In the genomic region with DNA sequence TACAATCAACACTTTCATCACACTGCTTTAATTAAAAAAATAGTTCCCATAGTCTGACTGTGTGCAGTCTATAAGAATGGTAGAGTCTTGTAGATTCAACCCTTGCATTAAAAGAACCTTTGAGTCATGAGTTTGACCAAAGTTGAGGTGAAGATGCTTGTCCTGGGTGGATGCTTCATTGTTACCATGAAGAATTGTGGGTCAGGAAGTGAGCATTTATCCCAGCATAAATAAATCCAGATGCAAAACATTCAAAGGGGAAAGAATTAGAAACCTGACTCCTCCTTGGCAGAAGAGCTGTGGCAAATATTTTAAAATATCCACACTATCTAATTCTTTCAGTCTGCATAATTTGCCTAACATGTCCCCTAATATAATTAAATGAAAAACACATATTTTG, we compare ENCODE assay signal across 30 cellular contexts.
"Had no signal": no experiment of that assay in that cellular context is flagged by ENCODE, and none has a peak within 500 bp of the region (broad histone marks: within the 10 kb centered on the region; RNA-seq: fewer than 3 reads in every experiment).

No MANE protein-coding gene starts in this region.

- H3K4me1 ChIP-seq: ascending aorta, breast epithelium had no signal

- ATAC-seq: activated CD8-positive, alpha-beta memory T cell treated with anti-CD3 and anti-CD28 coated beads, Interleukin-2, amount 10 ng/mL, durations not matched to agents 7 days and 5 days had no signal

- H3K27me3 ChIP-seq: ascending aorta, breast epithelium, MG63 had no signal

- H3K9me3 ChIP-seq: ascending aorta, breast epithelium, MG63 had no signal

- DNase-seq: activated CD4-positive, alpha-beta memory T cell treated with anti-CD3 and anti-CD28 coated beads, Interleukin-2, amount 10 ng/mL, durations not matched to agents 7 days and 5 days; activated CD4-positive, alpha-beta T cell treated with anti-CD3 and anti-CD28 coated beads for 1 hour; activated CD4-positive, alpha-beta T cell treated with anti-CD3 and anti-CD28 coated beads for 48 hours; activated CD4-positive, CD25-positive, alpha-beta regulatory T cell; activated CD8-positive, alpha-beta memory T cell treated with anti-CD3 and anti-CD28 coated beads for 24 hours; activated CD8-positive, alpha-beta memory T cell treated with anti-CD3 and anti-CD28 coated beads, Interleukin-2, amount 10 ng/mL, durations not matched to agents 7 days and 5 days; activated CD8-positive, alpha-beta memory T cell treated with anti-CD3 and anti-CD28 coated beads, Interleukin-2, amount 50 U/mL, for 48 hours; activated effector memory CD4-positive, alpha-beta T cell treated with Interleukin-2 at 50 U/mL for 16 hours; activated naive CD4-positive, alpha-beta T cell treated with anti-CD3 and anti-CD28 coated beads, Interleukin-2, amount 10 ng/mL, durations not matched to agents 7 days and 5 days; activated T-cell treated with anti-CD3 and anti-CD28 coated beads, Interleukin-2, amount 50 U/mL, for 48 hours; amygdala; caudate nucleus; cerebellar nuclear complex; Kasumi-1; MG63; NCI-H1048; NCI-H1436 treated with DMSO at 0.1 percent for 48 hours; NCI-H1694 treated with DMSO at 0.1 percent for 48 hours; NCI-H2029; NCI-H345; NCI-H524 treated with DMSO at 0.1 percent for 48 hours; OCI-M1; Right ventricle myocardium superior; SW 1271; T-helper 1 cell; T-helper 2 cell; T-helper 9 cell; WERI-Rb-1 had no signal

- H3K36me3 ChIP-seq: ascending aorta, breast epithelium, MG63, WERI-Rb-1 had no signal

- H3K4me3 ChIP-seq: ascending aorta, breast epithelium, MG63 had no signal

- H3K27ac ChIP-seq: ascending aorta, breast epithelium, WERI-Rb-1 had no signal
